In the genomic region with DNA sequence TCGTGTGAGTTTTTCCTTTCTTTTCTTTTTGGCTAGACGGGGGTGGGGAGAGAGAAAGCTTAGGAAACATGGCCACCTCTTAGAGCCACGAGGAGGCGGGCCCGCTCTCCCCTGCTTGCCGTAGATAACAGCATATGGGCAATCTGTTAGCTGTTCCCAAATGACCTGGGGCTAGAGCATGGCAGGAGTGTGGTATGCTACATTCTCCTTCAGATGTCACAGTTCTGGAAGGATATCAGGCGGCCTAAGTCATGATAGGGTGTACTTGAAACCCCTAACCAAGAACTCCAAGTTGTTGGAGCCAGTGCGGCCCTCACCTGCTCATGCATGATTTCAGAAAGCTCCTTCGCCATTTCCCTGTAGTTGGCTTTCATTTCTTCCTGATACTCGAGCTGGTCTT, we compare ENCODE assay signal across 29 cellular contexts. TPM values are rescaled to one million over a fixed set of nuclear protein-coding genes. Genes with fewer than 3 reads are reported as not detected.
"Had no signal": no experiment of that assay in that cellular context is flagged by ENCODE, and none has a peak within 500 bp of the region (broad histone marks: within the 10 kb centered on the region; RNA-seq: fewer than 3 reads in every experiment).

No MANE protein-coding gene starts in this region.

- H3K4me1 ChIP-seq: pancreas, psoas muscle, tibial artery had no signal

- DNase-seq: activated B cell treated with CpG ODN at 0.5 μM for 24 hours; activated CD4-positive, alpha-beta T cell treated with anti-CD3 and anti-CD28 coated beads, Interleukin-2, amount 50 U/mL, for 1 hour; activated CD8-positive, alpha-beta T cell treated with anti-CD3 and anti-CD28 coated beads for 36 hours; activated naive CD8-positive, alpha-beta T cell treated with anti-CD3 and anti-CD28 coated beads, Interleukin-2, amount 50 U/mL, for 24 hours; activated T-cell treated with anti-CD3 and anti-CD28 coated beads, Interleukin-2, amount 50 U/mL, for 4 hours; amygdala; central memory CD4-positive, alpha-beta T cell; endodermal cell; esophagus squamous epithelium; hippocampal formation; left cardiac atrium; left ventricle myocardium superior; pancreas; psoas muscle; sigmoid colon; small intestine; stimulated activated CD4-positive, alpha-beta T cell treated with anti-CD3 and anti-CD28 coated beads, Interleukin-1b, Interleukin-23, amount 100 ng/mL, for 48 hours; stimulated activated CD4-positive, alpha-beta T cell treated with anti-CD3 and anti-CD28 coated beads, Interleukin-4, amount 100 ng/mL, for 4 hours; stimulated activated naive CD4-positive, alpha-beta T cell; T-helper 9 cell; tibial artery had no signal

- FAIRE-seq: keratinocyte, pancreas, small intestine had no signal

- H3K9me3 ChIP-seq: esophagus squamous epithelium, neutrophil, pancreas, psoas muscle, sigmoid colon, suprapubic skin, tibial artery had no signal

- H3K36me3 ChIP-seq: neutrophil had no signal

- H3K4me1 Mint-ChIP-seq: activated B cell treated with CpG ODN at 0.5 μM for 24 hours; activated naive CD4-positive, alpha-beta T cell treated with anti-CD3 and anti-CD28 coated beads, Interleukin-2, amount 50 U/mL, for 24 hours; activated naive CD8-positive, alpha-beta T cell treated with anti-CD3 and anti-CD28 coated beads, Interleukin-2, amount 50 U/mL, for 24 hours; activated T-helper 17 cell treated with anti-CD3 and anti-CD28 coated beads, Interleukin-2, amount 50 U/mL, for 72 hours; endodermal cell had no signal

- H3K27ac Mint-ChIP-seq: activated B cell treated with CpG ODN at 0.5 μM for 24 hours; activated CD8-positive, alpha-beta T cell treated with anti-CD3 and anti-CD28 coated beads for 36 hours; activated naive CD8-positive, alpha-beta T cell treated with anti-CD3 and anti-CD28 coated beads, Interleukin-2, amount 50 U/mL, for 24 hours; endodermal cell; T-helper 1 cell treated with Interleukin-12 subunit alpha and Interleukin-12 subunit beta and Interleukin-4 antibody, amounts not matched to agents 30 μg/mL and 1 μg/mL, for 36 hours had no signal

- H3K27ac ChIP-seq: esophagus squamous epithelium, neutrophil, pancreas, psoas muscle, sigmoid colon, suprapubic skin, tibial artery had no signal

- ATAC-seq: activated CD8-positive, alpha-beta T cell treated with anti-CD3 and anti-CD28 coated beads for 36 hours; activated naive CD8-positive, alpha-beta T cell treated with anti-CD3 and anti-CD28 coated beads, Interleukin-2, amount 50 U/mL, for 24 hours; activated T-cell treated with anti-CD3 and anti-CD28 coated beads, Interleukin-2, amount 50 U/mL, for 4 hours; activated T-helper 17 cell treated with anti-CD3 and anti-CD28 coated beads, Interleukin-2, amount 50 U/mL, for 72 hours; left cardiac atrium; left ventricle myocardium superior; pancreas; psoas muscle had no signal

- H3K4me3 ChIP-seq: esophagus squamous epithelium, pancreas, psoas muscle, sigmoid colon, suprapubic skin, tibial artery had no signal

- H3K4me3 Mint-ChIP-seq: activated B cell treated with CpG ODN at 0.5 μM for 24 hours; activated CD8-positive, alpha-beta T cell treated with anti-CD3 and anti-CD28 coated beads for 36 hours; activated naive CD4-positive, alpha-beta T cell treated with anti-CD3 and anti-CD28 coated beads, Interleukin-2, amount 50 U/mL, for 24 hours; activated naive CD8-positive, alpha-beta T cell treated with anti-CD3 and anti-CD28 coated beads, Interleukin-2, amount 50 U/mL, for 24 hours; activated T-cell treated with anti-CD3 and anti-CD28 coated beads, Interleukin-2, amount 50 U/mL, for 4 hours; activated T-helper 17 cell treated with anti-CD3 and anti-CD28 coated beads, Interleukin-2, amount 50 U/mL, for 72 hours; endodermal cell; nephron; T-helper 1 cell treated with Interleukin-12 subunit alpha and Interleukin-12 subunit beta and Interleukin-4 antibody, amounts not matched to agents 30 μg/mL and 1 μg/mL, for 36 hours had no signal

- H3K9me3 Mint-ChIP-seq: activated B cell treated with CpG ODN at 0.5 μM for 24 hours; activated CD8-positive, alpha-beta T cell treated with anti-CD3 and anti-CD28 coated beads for 36 hours; activated T-cell treated with anti-CD3 and anti-CD28 coated beads, Interleukin-2, amount 50 U/mL, for 4 hours; activated T-helper 17 cell treated with anti-CD3 and anti-CD28 coated beads, Interleukin-2, amount 50 U/mL, for 72 hours; endodermal cell; nephron had no signal

- H3K27me3 ChIP-seq: esophagus squamous epithelium, pancreas, sigmoid colon, suprapubic skin, tibial artery had no signal

- H3K27me3 Mint-ChIP-seq: activated B cell treated with CpG ODN at 0.5 μM for 24 hours; activated CD8-positive, alpha-beta T cell treated with anti-CD3 and anti-CD28 coated beads for 36 hours; activated naive CD4-positive, alpha-beta T cell treated with anti-CD3 and anti-CD28 coated beads, Interleukin-2, amount 50 U/mL, for 24 hours; activated naive CD8-positive, alpha-beta T cell treated with anti-CD3 and anti-CD28 coated beads, Interleukin-2, amount 50 U/mL, for 24 hours; activated T-helper 17 cell treated with anti-CD3 and anti-CD28 coated beads, Interleukin-2, amount 50 U/mL, for 72 hours had no signal

RNA-seq across cellular contexts. Expression of a gene that starts 44.3 kb away (rescaled TPM):
- total RNA-seq: activated B cell treated with CpG ODN at 0.5 μM for 24 hours; activated CD8-positive, alpha-beta T cell treated with anti-CD3 and anti-CD28 coated beads for 36 hours; activated T-cell treated with anti-CD3 and anti-CD28 coated beads, Interleukin-2, amount 50 U/mL, for 4 hours; activated T-helper 17 cell treated with anti-CD3 and anti-CD28 coated beads, Interleukin-2, amount 50 U/mL, for 72 hours; left cardiac atrium; left ventricle myocardium superior; lung microvascular endothelial cell; psoas muscle had no signal
